ENCODE assay signal across 8 cellular contexts in the genomic region with DNA sequence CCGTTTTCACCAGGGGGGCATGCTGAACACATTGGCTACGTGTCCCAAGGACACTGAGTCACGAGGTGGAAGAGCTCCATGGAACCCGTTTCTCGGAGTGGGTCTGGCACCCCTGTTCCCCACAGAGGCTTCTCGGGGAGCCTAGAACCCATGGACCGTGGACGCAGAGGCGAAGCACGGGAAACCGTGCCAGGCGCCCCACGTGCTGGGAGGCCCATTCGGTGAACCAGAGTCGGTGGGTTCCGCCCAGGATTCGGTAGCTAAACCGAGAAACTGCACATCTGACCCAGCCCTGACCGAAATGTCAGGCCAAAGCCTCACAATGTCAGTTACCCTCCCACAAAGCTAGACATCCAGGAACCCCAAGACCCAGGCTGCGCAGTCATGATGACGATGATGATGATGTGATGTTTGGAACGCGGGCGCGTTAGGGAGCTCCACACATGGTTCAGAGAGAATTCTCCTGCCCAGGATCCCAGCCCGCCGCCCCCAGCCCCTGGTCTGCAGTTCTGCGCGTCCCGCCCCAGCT. TPM values are rescaled to one million over a fixed set of nuclear protein-coding genes. Genes with fewer than 3 reads are reported as not detected.
A peak's percentile ranks its signal among the peaks of the same experiment; 100 is the strongest.
DNase-seq lines count a peak whose midpoint lies in the region; ATAC-seq and TF ChIP-seq lines count a peak whose summit lies in the region.

No MANE protein-coding gene starts in this region.

- H3K27me3 ChIP-seq in DND-41 (ENCODE audit: insufficient read depth, low read length, poor library complexity) (peaks cover 3% of the 10 kb centered on the region), GM23248 (replicated peaks; ENCODE audit: insufficient read depth) (no peaks in the 10 kb centered on the region), brain microvascular endothelial cell (replicated peaks) (peaks cover 2% of the 10 kb centered on the region)

- H3K4me3 ChIP-seq in DND-41 (ENCODE audit: low read depth in 1 of 2, low read length in 2 of 2) (peak overlapping the region; percentile 74 to 94; a peak in 3 of 4 replicates), GM23248 (peak overlapping the region; percentile 89), brain microvascular endothelial cell (ENCODE audit: low read depth, low read length) (peak overlapping the region; percentile 90)

- peaks cover 39% of the 10 kb centered on the region for H3K4me1 ChIP-seq in DND-41 (ENCODE audit: insufficient read depth, low read length)
- 0 out of 2 replicates have a peak, but pooled peaks cover 7% of the 10 kb centered on the region for H3K4me1 ChIP-seq in GM23248 (ENCODE audit: insufficient read depth)

- H3K36me3 ChIP-seq in DND-41 (ENCODE audit: insufficient read depth, low read length) (no peaks in the 10 kb centered on the region), GM23248 (ENCODE audit: low read depth) (no peaks in the 10 kb centered on the region), brain microvascular endothelial cell (replicated peaks) (no peaks in the 10 kb centered on the region)

- H3K27ac ChIP-seq in DND-41 (ENCODE audit: low read length) (peak overlapping the region; percentile 21), GM23248 (peak overlapping the region; percentile 82), brain microvascular endothelial cell (peak overlapping the region; percentile 63)

- peak overlapping the region; percentile 94 for H3K4me2 ChIP-seq in DND-41 (ENCODE audit: insufficient read depth, low read length)
- H3K4me2 ChIP-seq in GM23248 (ENCODE audit: unreplicated experiment), result peak overlapping the region; percentile 73

- ATAC-seq in DND-41 (ENCODE audit: insufficient read depth, low read depth), result no peak
- ATAC-seq in GM18867 (IDR thresholded peaks at IDR 0.05; ENCODE audit: unreplicated experiment), result no peak

- peaks cover 11% of the 10 kb centered on the region for H4K20me1 ChIP-seq in DND-41 (ENCODE audit: insufficient read depth, low read length)
- no peaks in the 10 kb centered on the region for H4K20me1 ChIP-seq in GM23248 (ENCODE audit: insufficient read depth)

- TF ChIP-seq CTCF in DND-41 (IDR thresholded peaks at IDR 0.05; ENCODE audit: borderline replicate concordance, extremely low read depth, low read length, poor library complexity, severe bottlenecking) (no peak), brain microvascular endothelial cell (IDR thresholded peaks at IDR 0.05; ENCODE audit: low read depth, low read length, missing control alignments) (no peak)

- 1 to 3% methylated on average over 23 to 30 of the region's 30 CpGs for whole genome bisulfite sequencing in GM23248 (ENCODE audit: low coverage in 1 of 2, low lambda C conversion rate in 2 of 2, missing lambda C conversion rate in 2 of 2), 2 experiments

- no peaks in the 10 kb centered on the region for H3K9me2 ChIP-seq in GM23248 (ENCODE audit: insufficient read depth)

- H3K9me3 ChIP-seq in DND-41 (ENCODE audit: insufficient read depth, low read length, severe bottlenecking) (no peaks in the 10 kb centered on the region), GM23248 (ENCODE audit: low read depth) (no peaks in the 10 kb centered on the region)

- H3K9ac ChIP-seq in DND-41 (ENCODE audit: low read depth, low read length) (peak overlapping the region; percentile 62), GM23248 (peak overlapping the region; percentile 89)

- H2AFZ ChIP-seq in DND-41 (ENCODE audit: low read depth, low read length) (peak overlapping the region; percentile 75), GM23248 (peak overlapping the region; percentile 97)

- 0 out of 2 replicates have a peak, but pooled peaks cover 4% of the 10 kb centered on the region for H3F3A ChIP-seq in GM23248 (ENCODE audit: insufficient read depth)

- DNase-seq in DND-41 (no peak), GM23248 (peak; percentile 82), NCI-H226 (peak; percentile 24), brain microvascular endothelial cell (no peak), iris pigment epithelial cell (ENCODE audit: low read depth) (peak; percentile 69), NCI-H1694 (lab: John Stamatoyannopoulos, UW) (no peak)
- peak; percentile 7 for DNase-seq in stimulated activated CD8-positive, alpha-beta memory T cell treated with anti-CD3 and anti-CD28 coated beads, Interleukin-12 subunit alpha, Interleukin-12 subunit beta, amount 100 ng/mL, for 24 hours (ENCODE audit: extremely low read depth)

- in situ Hi-C loops in GM23248 (cut with MboI) (no loop called here), brain microvascular endothelial cell (cut with HindIII; ENCODE audit: low pct_ligation_motif_present, low sequenced_read_pairs) (no loop called here)

- H3K79me2 ChIP-seq in DND-41 (ENCODE audit: insufficient read depth, low read length) (no peaks in the 10 kb centered on the region), GM23248 (ENCODE audit: insufficient read depth) (no peaks in the 10 kb centered on the region)

RNA-seq across cellular contexts. Expression of a gene that starts 28.5 kb away (rescaled TPM):
- total RNA-seq in GM23248 (2014; rRNA removed; shearing (Covaris generic)), result 0.63 TPM in 1 of 2 replicates, not detected in the other
- not detected in 2 replicates for polyA plus RNA-seq in GM23248 (2016; fragmentation: Nextera tagmentation; extraction: Ambion mirVana)

Comparison
In these comparisons a context has a peak if more than half of its experiments do, and no peak if none do; other contexts are left out.
1. DNase-seq: peak in GM23248 (single experiment), NCI-H226 (single experiment), iris pigment epithelial cell (single experiment) and stimulated activated CD8-positive, alpha-beta memory T cell treated with anti-CD3 and anti-CD28 coated beads, Interleukin-12 subunit alpha, Interleukin-12 subunit beta, amount 100 ng/mL, for 24 hours (single experiment); none in DND-41 (single experiment), brain microvascular endothelial cell (single experiment) and NCI-H1694 (single experiment).
2. H3K27ac ChIP-seq: peak in every context shown above with its lines; median percentile 82 in GM23248; 63 in brain microvascular endothelial cell; 21 in DND-41.
3. Peak in every context shown above with its lines, with median percentiles within 50 percentile points of each other: H3K4me3 ChIP-seq.